8 cellular contexts compared by ENCODE assay signal in genomic region chr7:55132890-55133551, GRCh38.
DNase-seq lines count a peak whose midpoint lies in the region; FAIRE-seq and TF ChIP-seq lines count a peak whose summit lies in the region.

No MANE protein-coding gene starts in this region.

- no peaks in the 10 kb centered on the region for H3K79me2 ChIP-seq in neural progenitor cell (ENCODE audit: low read depth)

- H3K27ac Mint-ChIP-seq in MCF 10A (ENCODE audit: low read depth, unreplicated experiment) (peak overlapping the region; percentile 90), neural progenitor cell (peak overlapping the region; percentile 54)

- FAIRE-seq in GM12892 (lab: Jason Lieb, UNC) = no peak

- POLR2A ChIA-PET in MCF 10A (lab: Yijun Ruan, JAX) = interaction anchor here (0.6 to 2.6 kb wide), 29 partner anchors 8 to 375 kb away, joined by 3 to 34 read pairs (median 4); partner anchors contain the start of genes EGFR and SEC61G

- peaks cover 17% of the 10 kb centered on the region for H3K4me1 ChIP-seq in neural progenitor cell

- H3K9me3 Mint-ChIP-seq in MCF 10A (ENCODE audit: unreplicated experiment) = no peaks in the 10 kb centered on the region
- H3K9me3 Mint-ChIP-seq in neural progenitor cell = peaks cover 5% of the 10 kb centered on the region

- no peaks in the 10 kb centered on the region for H3K27me3 Mint-ChIP-seq in MCF 10A (ENCODE audit: insufficient read depth, unreplicated experiment)
- H3K27me3 Mint-ChIP-seq in neural progenitor cell (ENCODE audit: insufficient read depth, low read depth) = peaks cover 5% of the 10 kb centered on the region

- peaks cover 47% of the 10 kb centered on the region for H3K36me3 Mint-ChIP-seq in MCF 10A (ENCODE audit: insufficient read depth, unreplicated experiment)
- no peaks in the 10 kb centered on the region for H3K36me3 Mint-ChIP-seq in neural progenitor cell

- no peaks in the 10 kb centered on the region for H3K36me3 ChIP-seq in neural progenitor cell

- H3K4me3 Mint-ChIP-seq in MCF 10A (ENCODE audit: unreplicated experiment) (peak overlapping the region; percentile 44), neural progenitor cell (no peak overlapping the region)

- no peak overlapping the region for H3K4me3 ChIP-seq in neural progenitor cell

- H3K4me2 ChIP-seq in neural progenitor cell = no peak overlapping the region

- DNase-seq in GM03348 (ENCODE audit: low spot score) = peak; percentile 91
- DNase-seq in HK-2 (ENCODE audit: unreplicated experiment) = peak; percentile 91
- DNase-seq in MCF 10A (ENCODE audit: unreplicated experiment) = peak; percentile 97
- no peak for DNase-seq in neural progenitor cell (ENCODE audit: low spot score)
- no peak for DNase-seq in ecto neural progenitor cell (ENCODE audit: low spot score)
- DNase-seq in GM12892 (ENCODE audit: insufficient read length) = no peak
- no peak for DNase-seq in mesenteric fat pad (ENCODE audit: low spot score)
- DNase-seq in activated effector memory CD4-positive, alpha-beta T cell treated with anti-CD3 and anti-CD28 coated beads, Interleukin-2, amount 50 U/mL, for 16 hours = no peak

- no peaks in the 10 kb centered on the region for H3K9me3 ChIP-seq in neural progenitor cell (ENCODE audit: low read depth)

- TF ChIP-seq CTCF in MCF 10A (IDR thresholded peaks at IDR 0.05; ENCODE audit: unreplicated experiment) (no peak), neural progenitor cell (IDR thresholded peaks at IDR 0.05) (no peak)

- CTCF ChIA-PET in MCF 10A (lab: Yijun Ruan, JAX) = interaction anchor here (0.6 to 1.4 kb wide), 9 partner anchors 12 to 960 kb away, joined by 3 to 7 read pairs (median 4); partner anchors contain the start of gene PHKG1

- intact Hi-C loops in MCF 10A (cut with micrococcal nuclease) = loop anchor here (1.0 to 5.0 kb wide), 6 partner anchors 46 to 358 kb away; no protein-coding TSS in a partner anchor

- H3K27me3 ChIP-seq in neural progenitor cell = no peaks in the 10 kb centered on the region

- H3K27ac ChIP-seq in neural progenitor cell = no peak overlapping the region

- H3K4me1 Mint-ChIP-seq in MCF 10A (ENCODE audit: insufficient read depth, unreplicated experiment) (peaks cover 54% of the 10 kb centered on the region), neural progenitor cell (peaks cover 59% of the 10 kb centered on the region)

- H3F3A ChIP-seq in neural progenitor cell (ENCODE audit: low read depth) = peaks cover 15% of the 10 kb centered on the region

- no peak overlapping the region for H3K9ac ChIP-seq in neural progenitor cell

- TF ChIP-seq POLR2A in GM12892 (IDR thresholded peaks at IDR 0.05; ENCODE audit: low read depth, low read length) = no peak

- BruUV-seq in MCF 10A (replicated peaks; lab: Mats Ljungman, UMichigan) = no TSS peak

- no peak overlapping the region for H2AFZ ChIP-seq in neural progenitor cell (replicated peaks)

- H4K20me1 ChIP-seq in neural progenitor cell (ENCODE audit: low read depth) = no peaks in the 10 kb centered on the region

Comparison
In these comparisons a context has a peak if more than half of its experiments do, and no peak if none do; other contexts are left out.
1. DNase-seq: peak in GM03348 (single experiment), HK-2 (single experiment) and MCF 10A (single experiment); none in neural progenitor cell (single experiment), ecto neural progenitor cell (single experiment), GM12892 (single experiment), mesenteric fat pad (single experiment) and activated effector memory CD4-positive, alpha-beta T cell treated with anti-CD3 and anti-CD28 coated beads, Interleukin-2, amount 50 U/mL, for 16 hours (single experiment).